18 cellular contexts compared by ENCODE assay signal in genomic region chr18:13364721-13365205, GRCh38.
"Had no signal": no experiment of that assay in that cellular context is flagged by ENCODE, and none has a peak within 500 bp of the region (broad histone marks: within the 10 kb centered on the region; RNA-seq: fewer than 3 reads in every experiment).

No MANE protein-coding gene starts in this region.

- H3K4me1 Mint-ChIP-seq: memory B cell; stimulated activated effector memory CD8-positive, alpha-beta T cell treated with anti-CD3 and anti-CD28 coated beads, Interleukin-12 subunit alpha, Interleukin-12 subunit beta, amount 100 ng/mL, for 72 hours had no signal

- H3K9me3 Mint-ChIP-seq: activated naive CD8-positive, alpha-beta T cell treated with anti-CD3 and anti-CD28 coated beads for 36 hours; dendritic cell treated with granulocyte-macrophage colony-stimulating factor and Interleukin-4, amounts not matched to agents 40 ng/mL and 50 ng/mL, for 4 days; effector memory CD8-positive, alpha-beta T cell; memory B cell; naive thymus-derived CD8-positive, alpha-beta T cell; stimulated activated effector memory CD8-positive, alpha-beta T cell treated with anti-CD3 and anti-CD28 coated beads, Interleukin-12 subunit alpha, Interleukin-12 subunit beta, amount 100 ng/mL, for 72 hours; T-cell had no signal

- ATAC-seq: effector memory CD8-positive, alpha-beta T cell; naive thymus-derived CD8-positive, alpha-beta T cell; stimulated activated effector memory CD8-positive, alpha-beta T cell treated with anti-CD3 and anti-CD28 coated beads, Interleukin-12 subunit alpha, Interleukin-12 subunit beta, amount 100 ng/mL, for 72 hours; T-cell had no signal

- H3K9ac ChIP-seq: parathyroid adenoma had no signal

- H3K27me3 Mint-ChIP-seq: activated naive CD8-positive, alpha-beta T cell treated with anti-CD3 and anti-CD28 coated beads for 36 hours; naive thymus-derived CD8-positive, alpha-beta T cell; T-cell had no signal

- H3K36me3 Mint-ChIP-seq: activated naive CD8-positive, alpha-beta T cell treated with anti-CD3 and anti-CD28 coated beads for 36 hours; memory B cell; stimulated activated effector memory CD8-positive, alpha-beta T cell treated with anti-CD3 and anti-CD28 coated beads, Interleukin-12 subunit alpha, Interleukin-12 subunit beta, amount 100 ng/mL, for 72 hours; T-cell had no signal

- H3K9me3 ChIP-seq: left ventricle myocardium inferior, neutrophil, thyroid gland, vagina had no signal

- DNase-seq: activated CD4-positive, alpha-beta T cell treated with anti-CD3 and anti-CD28 coated beads, Interleukin-2, amount 50 U/mL, for 48 hours; activated naive CD8-positive, alpha-beta T cell treated with anti-CD3 and anti-CD28 coated beads for 36 hours; amygdala; brain microvascular endothelial cell; cerebellar nuclear complex; effector memory CD8-positive, alpha-beta T cell; erythroblast; left ventricle myocardium inferior; naive thymus-derived CD8-positive, alpha-beta T cell; stimulated activated CD4-positive, alpha-beta T cell treated with anti-CD3 and anti-CD28 coated beads, Interleukin-12 subunit alpha, Interleukin-12 subunit beta, amount 100 ng/mL, for 4 hours; T-cell; thyroid gland had no signal

- H3K36me3 ChIP-seq: brain microvascular endothelial cell, left ventricle myocardium inferior, neutrophil, thyroid gland, vagina had no signal

- H3K4me1 ChIP-seq: parathyroid adenoma had no signal

- H3K4me3 ChIP-seq: left ventricle myocardium inferior, thyroid gland, vagina had no signal

- H3K27me3 ChIP-seq: brain microvascular endothelial cell, neutrophil, thyroid gland, vagina had no signal

- H3K27ac Mint-ChIP-seq: activated naive CD8-positive, alpha-beta T cell treated with anti-CD3 and anti-CD28 coated beads for 36 hours; dendritic cell treated with granulocyte-macrophage colony-stimulating factor and Interleukin-4, amounts not matched to agents 40 ng/mL and 50 ng/mL, for 4 days; effector memory CD8-positive, alpha-beta T cell; memory B cell; stimulated activated effector memory CD8-positive, alpha-beta T cell treated with anti-CD3 and anti-CD28 coated beads, Interleukin-12 subunit alpha, Interleukin-12 subunit beta, amount 100 ng/mL, for 72 hours; T-cell had no signal

- H3K4me3 Mint-ChIP-seq: activated naive CD8-positive, alpha-beta T cell treated with anti-CD3 and anti-CD28 coated beads for 36 hours; dendritic cell treated with granulocyte-macrophage colony-stimulating factor and Interleukin-4, amounts not matched to agents 40 ng/mL and 50 ng/mL, for 4 days; effector memory CD8-positive, alpha-beta T cell; memory B cell; naive thymus-derived CD8-positive, alpha-beta T cell; stimulated activated effector memory CD8-positive, alpha-beta T cell treated with anti-CD3 and anti-CD28 coated beads, Interleukin-12 subunit alpha, Interleukin-12 subunit beta, amount 100 ng/mL, for 72 hours; T-cell had no signal

- H3K27ac ChIP-seq: brain microvascular endothelial cell, left ventricle myocardium inferior, neutrophil, parathyroid adenoma, thyroid gland, vagina had no signal
